In genomic region chr6:53268858-53269608, GRCh38 we compare ENCODE assay signal across 23 cellular contexts.
A peak's percentile ranks its signal among the peaks of the same experiment; 100 is the strongest.
DNase-seq lines count a peak whose midpoint lies in the region; ATAC-seq and TF ChIP-seq lines count a peak whose summit lies in the region.
"Had no signal": no experiment of that assay in that cellular context is flagged by ENCODE, and none has a peak within 500 bp of the region (broad histone marks: within the 10 kb centered on the region; RNA-seq: fewer than 3 reads in every experiment).

No MANE protein-coding gene starts in this region.

- peak overlapping the region; percentile 84 for H3K27ac Mint-ChIP-seq in activated T-cell treated with anti-CD3 and anti-CD28 coated beads, Interleukin-2, amount 50 U/mL, for 24 hours
- peak overlapping the region; percentile 52 for H3K27ac Mint-ChIP-seq in T-helper 2 cell treated with Interferon-gamma antibody and Interleukin-4, amounts not matched to agents 5 μg/mL and 100 μg/mL, for 36 hours
- H3K27ac Mint-ChIP-seq in endodermal cell, result peak overlapping the region; percentile 63
- no peak overlapping the region for H3K27ac Mint-ChIP-seq in stimulated activated effector memory CD8-positive, alpha-beta T cell treated with anti-CD3 and anti-CD28 coated beads, Interleukin-12 subunit alpha, Interleukin-12 subunit beta, amount 100 ng/mL, for 72 hours

- peaks cover 99% of the 10 kb centered on the region for H3K36me3 Mint-ChIP-seq in activated T-cell treated with anti-CD3 and anti-CD28 coated beads, Interleukin-2, amount 50 U/mL, for 24 hours (ENCODE audit: low read depth)
- peaks cover 64% of the 10 kb centered on the region for H3K36me3 Mint-ChIP-seq in T-helper 2 cell treated with Interferon-gamma antibody and Interleukin-4, amounts not matched to agents 5 μg/mL and 100 μg/mL, for 36 hours (ENCODE audit: low read depth)
- peaks cover 71% of the 10 kb centered on the region for H3K36me3 Mint-ChIP-seq in endodermal cell (ENCODE audit: low read depth)
- peaks cover 100% of the 10 kb centered on the region for H3K36me3 Mint-ChIP-seq in stimulated activated effector memory CD8-positive, alpha-beta T cell treated with anti-CD3 and anti-CD28 coated beads, Interleukin-12 subunit alpha, Interleukin-12 subunit beta, amount 100 ng/mL, for 72 hours

- H3K9ac ChIP-seq in endodermal cell (ENCODE audit: extremely low read depth, low read length, poor library complexity, severe bottlenecking), result no peak overlapping the region

- H3K27me3 ChIP-seq in endodermal cell (ENCODE audit: control insufficient read depth, insufficient read depth, low read length, poor library complexity, severe bottlenecking), result no peaks in the 10 kb centered on the region
- H3K27me3 ChIP-seq in uterus, result no peaks in the 10 kb centered on the region
- no peaks in the 10 kb centered on the region for H3K27me3 ChIP-seq in right lobe of liver

- H3K27ac ChIP-seq in endodermal cell (ENCODE audit: low read depth, low read length), result no peak overlapping the region
- H3K27ac ChIP-seq in uterus, result no peak overlapping the region
- H3K27ac ChIP-seq in right lobe of liver, result no peak overlapping the region
- H3K27ac ChIP-seq: RWPE1 had no signal

- H3K9me3 Mint-ChIP-seq in activated T-cell treated with anti-CD3 and anti-CD28 coated beads, Interleukin-2, amount 50 U/mL, for 24 hours, result no peaks in the 10 kb centered on the region
- no peaks in the 10 kb centered on the region for H3K9me3 Mint-ChIP-seq in T-helper 2 cell treated with Interferon-gamma antibody and Interleukin-4, amounts not matched to agents 5 μg/mL and 100 μg/mL, for 36 hours
- H3K9me3 Mint-ChIP-seq in endodermal cell, result no peaks in the 10 kb centered on the region
- H3K9me3 Mint-ChIP-seq in stimulated activated effector memory CD8-positive, alpha-beta T cell treated with anti-CD3 and anti-CD28 coated beads, Interleukin-12 subunit alpha, Interleukin-12 subunit beta, amount 100 ng/mL, for 72 hours, result no peaks in the 10 kb centered on the region
- H3K9me3 Mint-ChIP-seq: CD14-positive monocyte had no signal

- H3K4me3 ChIP-seq in endodermal cell (ENCODE audit: low read length) (no peak overlapping the region), uterus (no peak overlapping the region), right lobe of liver (no peak overlapping the region)
- H3K4me3 ChIP-seq: GM12878 had no signal

- H3K9me3 ChIP-seq in endodermal cell (ENCODE audit: control insufficient read depth, low read length), result no peaks in the 10 kb centered on the region
- H3K9me3 ChIP-seq in uterus, result no peaks in the 10 kb centered on the region
- H3K9me3 ChIP-seq in right lobe of liver, result no peaks in the 10 kb centered on the region

- H3K4me3 Mint-ChIP-seq in activated T-cell treated with anti-CD3 and anti-CD28 coated beads, Interleukin-2, amount 50 U/mL, for 24 hours, result no peak overlapping the region
- H3K4me3 Mint-ChIP-seq in T-helper 2 cell treated with Interferon-gamma antibody and Interleukin-4, amounts not matched to agents 5 μg/mL and 100 μg/mL, for 36 hours, result no peak overlapping the region
- H3K4me3 Mint-ChIP-seq in endodermal cell, result no peak overlapping the region
- no peak overlapping the region for H3K4me3 Mint-ChIP-seq in stimulated activated effector memory CD8-positive, alpha-beta T cell treated with anti-CD3 and anti-CD28 coated beads, Interleukin-12 subunit alpha, Interleukin-12 subunit beta, amount 100 ng/mL, for 72 hours
- H3K4me3 Mint-ChIP-seq: CD14-positive monocyte had no signal

- 96 to 98% methylated on average over 5 of the region's 6 CpGs for whole genome bisulfite sequencing in endodermal cell (ENCODE audit: insufficient coverage in 1 of 2, insufficient read length in 1 of 2), 2 experiments
- 86% methylated on average over 5 of the region's 6 CpGs for WGBS in right lobe of liver (ENCODE audit: insufficient coverage, low coverage, low lambda C conversion rate, missing lambda C conversion rate)

- ATAC-seq in stimulated activated effector memory CD8-positive, alpha-beta T cell treated with anti-CD3 and anti-CD28 coated beads, Interleukin-12 subunit alpha, Interleukin-12 subunit beta, amount 100 ng/mL, for 72 hours, result peak; percentile 80
- no peak for ATAC-seq in right lobe of liver
- ATAC-seq: GM12878 had no signal

- H3K4me1 ChIP-seq in endodermal cell (ENCODE audit: control insufficient read depth, insufficient read depth, low read length), result peaks cover 3% of the 10 kb centered on the region
- no peaks in the 10 kb centered on the region for H3K4me1 ChIP-seq in uterus
- H3K4me1 ChIP-seq in right lobe of liver, result peaks cover 0 to 4% (median 0%) of the 10 kb centered on the region in 4 donors

- H3K36me3 ChIP-seq in endodermal cell (ENCODE audit: control insufficient read depth, insufficient read depth, low read length), result peaks cover 77% of the 10 kb centered on the region
- H3K36me3 ChIP-seq in uterus, result no peaks in the 10 kb centered on the region
- H3K36me3 ChIP-seq in right lobe of liver, result peaks cover 0 to 53% (median 7%) of the 10 kb centered on the region in 4 donors

- H3K4me1 Mint-ChIP-seq in activated T-cell treated with anti-CD3 and anti-CD28 coated beads, Interleukin-2, amount 50 U/mL, for 24 hours (ENCODE audit: low read depth), result peaks cover 11% of the 10 kb centered on the region
- H3K4me1 Mint-ChIP-seq in T-helper 2 cell treated with Interferon-gamma antibody and Interleukin-4, amounts not matched to agents 5 μg/mL and 100 μg/mL, for 36 hours (ENCODE audit: low read depth), result peaks cover 13% of the 10 kb centered on the region
- no peaks in the 10 kb centered on the region for H3K4me1 Mint-ChIP-seq in endodermal cell
- peaks cover 8% of the 10 kb centered on the region for H3K4me1 Mint-ChIP-seq in stimulated activated effector memory CD8-positive, alpha-beta T cell treated with anti-CD3 and anti-CD28 coated beads, Interleukin-12 subunit alpha, Interleukin-12 subunit beta, amount 100 ng/mL, for 72 hours

- no peaks in the 10 kb centered on the region for H3K27me3 Mint-ChIP-seq in activated T-cell treated with anti-CD3 and anti-CD28 coated beads, Interleukin-2, amount 50 U/mL, for 24 hours
- no peaks in the 10 kb centered on the region for H3K27me3 Mint-ChIP-seq in T-helper 2 cell treated with Interferon-gamma antibody and Interleukin-4, amounts not matched to agents 5 μg/mL and 100 μg/mL, for 36 hours (ENCODE audit: low read depth)
- no peaks in the 10 kb centered on the region for H3K27me3 Mint-ChIP-seq in endodermal cell (ENCODE audit: insufficient read depth)

- no peak for TF ChIP-seq CTCF in endodermal cell (conservative IDR thresholded peaks at IDR 0.05)
- TF ChIP-seq CTCF in uterus (IDR thresholded peaks at IDR 0.05), result no peak
- TF ChIP-seq CTCF in right lobe of liver (IDR thresholded peaks at IDR 0.05), result no peak

- no peak for DNase-seq in activated T-cell treated with anti-CD3 and anti-CD28 coated beads, Interleukin-2, amount 50 U/mL, for 24 hours
- no peak for DNase-seq in activated T-cell treated with anti-CD3 and anti-CD28 coated beads for 4 hours
- peak; percentile 19 for DNase-seq in T-helper 2 cell treated with Interferon-gamma antibody and Interleukin-4, amounts not matched to agents 5 μg/mL and 100 μg/mL, for 36 hours (ENCODE audit: low spot score)
- no peak for DNase-seq in endodermal cell
- no peak for DNase-seq in stimulated activated effector memory CD8-positive, alpha-beta T cell treated with anti-CD3 and anti-CD28 coated beads, Interleukin-12 subunit alpha, Interleukin-12 subunit beta, amount 100 ng/mL, for 72 hours (ENCODE audit: low spot score in 2 of 2)
- DNase-seq in NCI-H524 (lab: John Stamatoyannopoulos, UW), result no peak
- DNase-seq in uterus, result no peak
- DNase-seq in right lobe of liver, result no peak
- DNase-seq: 8988T; AML-193; DMS79 treated with DMSO at 0.1 percent for 48 hours; H7; Kasumi-1; NCI-H1436 treated with DMSO at 0.1 percent for 48 hours; NCI-H1930; NCI-H226; NCI-H510A treated with DMSO at 0.1 percent for 48 hours; NCI-H774; NK-92 treated with Interleukin-12 subunit alpha and Interleukin-12 subunit beta, amount 100 ng/mL, for 24 hours; SHP77 treated with DMSO at 0.1 percent for 48 hours had no signal

- intact Hi-C loops in uterus (cut with DNase I; ENCODE audit: low total_unique reads), result no loop called here
- intact Hi-C loops in right lobe of liver (cut with DNase I), result no loop called here

- TF ChIP-seq POLR2A in uterus (IDR thresholded peaks at IDR 0.05) (no peak), right lobe of liver (IDR thresholded peaks at IDR 0.05) (no peak)
